In the genomic region with DNA sequence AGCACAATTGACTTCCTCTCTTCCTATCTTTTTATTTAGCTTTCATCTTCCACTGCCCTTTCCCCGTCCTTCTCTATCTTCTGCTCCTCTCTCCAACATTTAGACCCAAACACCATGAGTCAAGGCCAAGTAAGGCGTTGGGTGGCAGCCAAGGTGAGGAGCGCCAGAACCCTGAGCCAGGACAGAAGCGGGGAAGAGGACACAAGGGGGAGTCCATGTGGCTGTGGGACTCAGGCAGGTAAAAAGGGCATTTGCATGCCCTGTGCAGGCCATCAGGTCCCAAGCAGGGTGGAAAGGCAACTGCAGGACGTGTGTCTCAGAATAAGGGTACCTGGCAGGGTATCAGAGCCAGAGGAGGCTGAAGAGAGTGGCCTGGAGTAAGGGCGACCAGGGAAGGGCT, we compare ENCODE assay signal across 21 cellular contexts.
DNase-seq lines count a peak whose midpoint lies in the region; ATAC-seq and TF ChIP-seq lines count a peak whose summit lies in the region.
"Had no signal": no experiment of that assay in that cellular context is flagged by ENCODE, and none has a peak within 500 bp of the region (broad histone marks: within the 10 kb centered on the region; RNA-seq: fewer than 3 reads in every experiment).

No MANE protein-coding gene starts in this region.

- CTCF ChIA-PET in MCF 10A (lab: Yijun Ruan, JAX) (no interaction called here), mammary epithelial cell (lab: Charles Lee; ENCODE audit: low non-redundant PET) (no interaction called here)

- no peak overlapping the region for H2AFZ ChIP-seq in mammary epithelial cell (ENCODE audit: low read depth, low read length)
- H2AFZ ChIP-seq: GM23248 had no signal

- no peaks in the 10 kb centered on the region for H3K27me3 ChIP-seq in mammary epithelial cell (ENCODE audit: insufficient read depth, low read length)
- H3K27me3 ChIP-seq in NT2/D1 (ENCODE audit: insufficient read depth, insufficient read length) = no peaks in the 10 kb centered on the region
- H3K27me3 ChIP-seq: BE2C; BLaER1 treated with 17β-estradiol and CSF1 and Interleukin-3, amounts not matched to agents 10 nM and 100 nM had no signal

- H3K36me3 ChIP-seq in mammary epithelial cell (ENCODE audit: insufficient read depth, low read length) (no peaks in the 10 kb centered on the region), NT2/D1 (ENCODE audit: insufficient read depth, insufficient read length, low read length) (no peaks in the 10 kb centered on the region), mucosa of descending colon (ENCODE audit: low read depth) (no peaks in the 10 kb centered on the region)
- H3K36me3 ChIP-seq: BE2C; BLaER1 treated with 17β-estradiol and CSF1 and Interleukin-3, amounts not matched to agents 10 nM and 100 nM had no signal

- peak; percentile 28 for DNase-seq in MCF 10A (ENCODE audit: unreplicated experiment)
- DNase-seq in mammary epithelial cell = no peak
- DNase-seq in G401 (ENCODE audit: low spot score) = peak; percentile 2
- no peak for DNase-seq in NT2/D1 (ENCODE audit: low read depth, low spot score)
- DNase-seq in mucosa of descending colon = no peak
- no peak for DNase-seq in NCI-H146 treated with DMSO at 0.1 percent for 48 hours (lab: John Stamatoyannopoulos, UW; ENCODE audit: unreplicated experiment)
- DNase-seq: 8988T; ACHN; AML-193; BE2C; CD4-positive, alpha-beta T cell; CD8-positive, alpha-beta memory T cell; DMS 273 treated with DMSO at 0.1 percent for 48 hours; DMS79; GM23248; H7; HCEC 1CT had no signal

- H3K4me1 ChIP-seq in mammary epithelial cell (ENCODE audit: insufficient read depth, low read length) (no peaks in the 10 kb centered on the region), NT2/D1 (ENCODE audit: insufficient read depth, insufficient read length) (no peaks in the 10 kb centered on the region), mucosa of descending colon (ENCODE audit: low read depth) (no peaks in the 10 kb centered on the region)
- H3K4me1 ChIP-seq: A549; BE2C; BLaER1 treated with 17β-estradiol and CSF1 and Interleukin-3, amounts not matched to agents 10 nM and 100 nM had no signal

- dilution Hi-C loops in mammary epithelial cell (cut with HindIII; ENCODE audit: low sequenced_read_pairs) = no loop called here

- POLR2A ChIA-PET in MCF 10A (lab: Yijun Ruan, JAX) = no interaction called here

- H3K4me1 Mint-ChIP-seq in MCF 10A (ENCODE audit: insufficient read depth, unreplicated experiment) = no peaks in the 10 kb centered on the region
- H3K4me1 Mint-ChIP-seq: CD14-positive monocyte; CD8-positive, alpha-beta memory T cell had no signal

- H4K20me1 ChIP-seq in mammary epithelial cell (ENCODE audit: insufficient read depth, low read length) = no peaks in the 10 kb centered on the region
- H4K20me1 ChIP-seq: BLaER1 treated with 17β-estradiol and CSF1 and Interleukin-3, amounts not matched to agents 10 nM and 100 nM had no signal

- no peak for ATAC-seq in mucosa of descending colon
- ATAC-seq in HG03097 (IDR thresholded peaks at IDR 0.05; ENCODE audit: low FRiP score, unreplicated experiment) = no peak

- H3K9ac ChIP-seq in mammary epithelial cell (ENCODE audit: insufficient read depth, low read length) = no peak overlapping the region
- H3K9ac ChIP-seq in NT2/D1 (ENCODE audit: insufficient read length, low read depth) = peak overlapping the region; percentile 10
- H3K9ac ChIP-seq: BLaER1 treated with 17β-estradiol and CSF1 and Interleukin-3, amounts not matched to agents 10 nM and 100 nM; GM23248 had no signal

- H3K4me3 Mint-ChIP-seq in MCF 10A (ENCODE audit: unreplicated experiment) = no peak overlapping the region
- H3K4me3 Mint-ChIP-seq: CD14-positive monocyte; CD4-positive, alpha-beta T cell; CD8-positive, alpha-beta memory T cell had no signal

- in situ Hi-C loops in mammary epithelial cell (cut with MboI; ENCODE audit: low sequenced_read_pairs in 2 of 2) (no loop called here), G401 (cut with HindIII; ENCODE audit: low sequenced_read_pairs) (no loop called here)

- intact Hi-C loops in MCF 10A (cut with micrococcal nuclease) = no loop called here
- intact Hi-C loops in mammary epithelial cell (cut with micrococcal nuclease) = no loop called here
- intact Hi-C loops in mucosa of descending colon (cut with DNase I, micrococcal nuclease) = no loop called here

- no peak overlapping the region for H3K27ac Mint-ChIP-seq in MCF 10A (ENCODE audit: low read depth, unreplicated experiment)
- H3K27ac Mint-ChIP-seq: CD14-positive monocyte; CD4-positive, alpha-beta T cell; CD8-positive, alpha-beta memory T cell had no signal

- H3K4me2 ChIP-seq in mammary epithelial cell (ENCODE audit: insufficient read depth, low read depth, low read length) = no peak overlapping the region
- H3K4me2 ChIP-seq: A549; BLaER1 treated with 17β-estradiol and CSF1 and Interleukin-3, amounts not matched to agents 10 nM and 100 nM had no signal

- H3K79me2 ChIP-seq in mammary epithelial cell (ENCODE audit: insufficient read depth, low read length) = no peaks in the 10 kb centered on the region

- no peaks in the 10 kb centered on the region for H3K36me3 Mint-ChIP-seq in MCF 10A (ENCODE audit: insufficient read depth, unreplicated experiment)
- H3K36me3 Mint-ChIP-seq: CD14-positive monocyte; CD8-positive, alpha-beta memory T cell had no signal

- BruUV-seq in MCF 10A (replicated peaks; lab: Mats Ljungman, UMichigan) = no TSS peak
- no TSS peak for BruUV-seq in mammary epithelial cell (replicated peaks; lab: Mats Ljungman, UMichigan)

- TF ChIP-seq CTCF in MCF 10A (IDR thresholded peaks at IDR 0.05; ENCODE audit: unreplicated experiment) (no peak), mammary epithelial cell (conservative IDR thresholded peaks at IDR 0.05 in 1 of 2, IDR thresholded peaks at IDR 0.05 in 1 of 2; ENCODE audit: extremely low read depth in 1 of 2, insufficient read depth in 1 of 2, low read depth in 1 of 2, low read length in 2 of 2) (no peak), mucosa of descending colon (IDR thresholded peaks at IDR 0.05) (no peak)

- H3K9me3 ChIP-seq in mammary epithelial cell (replicated peaks; ENCODE audit: insufficient read depth, low read length) (peaks cover 14% of the 10 kb centered on the region), NT2/D1 (ENCODE audit: insufficient read depth, low read length) (no peaks in the 10 kb centered on the region), mucosa of descending colon (no peaks in the 10 kb centered on the region)
- H3K9me3 ChIP-seq: A549, BE2C had no signal

- H3K27me3 Mint-ChIP-seq in MCF 10A (ENCODE audit: insufficient read depth, unreplicated experiment) = peaks cover 16% of the 10 kb centered on the region
- H3K27me3 Mint-ChIP-seq: CD8-positive, alpha-beta memory T cell had no signal

- no peaks in the 10 kb centered on the region for H3K9me3 Mint-ChIP-seq in MCF 10A (ENCODE audit: unreplicated experiment)
- H3K9me3 Mint-ChIP-seq: CD4-positive, alpha-beta T cell; CD8-positive, alpha-beta memory T cell had no signal

- no peak overlapping the region for H3K27ac ChIP-seq in mammary epithelial cell (ENCODE audit: insufficient read depth, low read depth, low read length)
- H3K27ac ChIP-seq: A549; BLaER1 treated with 17β-estradiol and CSF1 and Interleukin-3, amounts not matched to agents 10 nM and 100 nM; GM23248 had no signal

- H3K4me3 ChIP-seq in mammary epithelial cell (replicated peaks in 1 of 3; ENCODE audit: insufficient read depth in 1 of 3, low read depth in 2 of 3, low read length in 3 of 3) = no peak overlapping the region
- H3K4me3 ChIP-seq in NT2/D1 (ENCODE audit: insufficient read length, low read depth) = no peak overlapping the region
- H3K4me3 ChIP-seq in mucosa of descending colon = no peak overlapping the region
- H3K4me3 ChIP-seq: A549; BLaER1 treated with 17β-estradiol and CSF1 and Interleukin-3, amounts not matched to agents 10 nM and 100 nM; GM23248 had no signal

- 37% methylated on average over 6 of the region's 6 CpGs for WGBS in mammary epithelial cell (ENCODE audit: low coverage, missing lambda C conversion rate)

Comparison
In these comparisons a context has a peak if more than half of its experiments do, and no peak if none do; other contexts are left out.
1. DNase-seq: peak in MCF 10A (single experiment) and G401 (single experiment); none in mammary epithelial cell (single experiment), NT2/D1 (single experiment), mucosa of descending colon (0 of 3) and NCI-H146 treated with DMSO at 0.1 percent for 48 hours (single experiment).